13 cellular contexts compared by ENCODE assay signal in genomic region chr5:124576848-124577409, GRCh38.
DNase-seq lines count a peak whose midpoint lies in the region; ATAC-seq and TF ChIP-seq lines count a peak whose summit lies in the region.
"Had no signal": no experiment of that assay in that cellular context is flagged by ENCODE, and none has a peak within 500 bp of the region (broad histone marks: within the 10 kb centered on the region; RNA-seq: fewer than 3 reads in every experiment).

No MANE protein-coding gene starts in this region.

- 83 to 92% (median 85%) methylated on average over 4 of the region's 4 CpGs for WGBS in heart left ventricle, 4 donors

- no peaks in the 10 kb centered on the region for H3K36me3 Mint-ChIP-seq in neural crest cell (ENCODE audit: low read depth)
- no peaks in the 10 kb centered on the region for H3K36me3 Mint-ChIP-seq in activated T-helper 2 cell treated with anti-CD3 and anti-CD28 coated beads, Interferon-gamma antibody, Interleukin-2, Interleukin-4, amounts not matched to agents 10 μg/mL and 5 μg/mL and 100 μg/mL, durations not matched to agents 14 hours and 24 hours and 36 hours (ENCODE audit: low read depth)
- H3K36me3 Mint-ChIP-seq: mesothelial cell of epicardium had no signal

- peak overlapping the region; percentile 43 for H3K27ac Mint-ChIP-seq in neural crest cell (ENCODE audit: unreplicated experiment)
- no peak overlapping the region for H3K27ac Mint-ChIP-seq in activated T-helper 2 cell treated with anti-CD3 and anti-CD28 coated beads, Interferon-gamma antibody, Interleukin-2, Interleukin-4, amounts not matched to agents 10 μg/mL and 5 μg/mL and 100 μg/mL, durations not matched to agents 14 hours and 24 hours and 36 hours
- H3K27ac Mint-ChIP-seq: activated CD4-positive, alpha-beta memory T cell treated with anti-CD3 and anti-CD28 coated beads, Interleukin-2, amount 10 ng/mL, durations not matched to agents 7 days and 5 days; mesothelial cell of epicardium had no signal

- intact Hi-C loops in activated T-helper 2 cell treated with anti-CD3 and anti-CD28 coated beads, Interferon-gamma antibody, Interleukin-2, Interleukin-4, amounts not matched to agents 10 μg/mL and 5 μg/mL and 100 μg/mL, durations not matched to agents 14 hours and 24 hours and 36 hours (cut with micrococcal nuclease) = no loop called here
- intact Hi-C loops in heart left ventricle (cut with DNase I) (no loop called here), gastrocnemius medialis (cut with DNase I; ENCODE audit: low total_unique reads) (no loop called here)

- TF ChIP-seq CTCF in HEK293 (tag by site-specific recombination; IDR thresholded peaks at IDR 0.05) (no peak), neural crest cell (conservative IDR thresholded peaks at IDR 0.05) (no peak), heart left ventricle (IDR thresholded peaks at IDR 0.05) (no peak), gastrocnemius medialis (IDR thresholded peaks at IDR 0.05 in 4 of 5, conservative IDR thresholded peaks at IDR 0.05 in 1 of 5) (no peak)

- H3K27ac ChIP-seq in HEK293 (ENCODE audit: extremely low read depth, low read depth, low read length) (no peak overlapping the region), heart left ventricle (no peak overlapping the region), gastrocnemius medialis (no peak overlapping the region)

- no peak for DNase-seq in neural crest cell (ENCODE audit: low read depth, low spot score)
- DNase-seq in activated T-helper 2 cell treated with anti-CD3 and anti-CD28 coated beads, Interferon-gamma antibody, Interleukin-2, Interleukin-4, amounts not matched to agents 10 μg/mL and 5 μg/mL and 100 μg/mL, durations not matched to agents 14 hours and 24 hours and 36 hours (ENCODE audit: low spot score) = no peak
- no peak for DNase-seq in NCI-H82 treated with DMSO at 0.1 percent for 48 hours (lab: John Stamatoyannopoulos, UW; ENCODE audit: unreplicated experiment)
- DNase-seq in heart left ventricle = no peak
- DNase-seq in gastrocnemius medialis = no peak
- DNase-seq: activated CD4-positive, alpha-beta memory T cell treated with anti-CD3 and anti-CD28 coated beads, Interleukin-2, amount 10 ng/mL, durations not matched to agents 7 days and 5 days; Calu3; effector CD8-positive, alpha-beta T cell; right cardiac atrium had no signal

- H3K27me3 ChIP-seq in heart left ventricle (no peaks in the 10 kb centered on the region), gastrocnemius medialis (no peaks in the 10 kb centered on the region)

- no peaks in the 10 kb centered on the region for H3K36me3 ChIP-seq in HEK293 (ENCODE audit: control insufficient read depth in 2 of 2, insufficient read depth in 1 of 2, low read length in 2 of 2)
- H3K36me3 ChIP-seq in heart left ventricle = no peaks in the 10 kb centered on the region
- no peaks in the 10 kb centered on the region for H3K36me3 ChIP-seq in gastrocnemius medialis

- H3K9me3 ChIP-seq in HEK293 (ENCODE audit: control insufficient read depth, insufficient read depth, low read depth, low read length) = no peaks in the 10 kb centered on the region
- H3K9me3 ChIP-seq in heart left ventricle = no peaks in the 10 kb centered on the region
- no peaks in the 10 kb centered on the region for H3K9me3 ChIP-seq in gastrocnemius medialis

- H3K4me3 Mint-ChIP-seq in neural crest cell = no peak overlapping the region
- no peak overlapping the region for H3K4me3 Mint-ChIP-seq in activated T-helper 2 cell treated with anti-CD3 and anti-CD28 coated beads, Interferon-gamma antibody, Interleukin-2, Interleukin-4, amounts not matched to agents 10 μg/mL and 5 μg/mL and 100 μg/mL, durations not matched to agents 14 hours and 24 hours and 36 hours (ENCODE audit: low read depth)
- H3K4me3 Mint-ChIP-seq: activated CD4-positive, alpha-beta memory T cell treated with anti-CD3 and anti-CD28 coated beads, Interleukin-2, amount 10 ng/mL, durations not matched to agents 7 days and 5 days; mesothelial cell of epicardium had no signal

- no peak for TF ChIP-seq POLR2A in heart left ventricle (IDR thresholded peaks at IDR 0.05)
- TF ChIP-seq POLR2A in gastrocnemius medialis (IDR thresholded peaks at IDR 0.05) = no peak

- POLR2A ChIA-PET in HEK293 (lab: Yijun Ruan, JAX) = interaction anchor here (0.7 kb wide), 1 partner anchor 28 kb away, joined by 3 read pairs; no protein-coding TSS in a partner anchor

- H3K4me1 ChIP-seq in HEK293 (ENCODE audit: control insufficient read depth, insufficient read depth, low read length) (peaks cover 20% of the 10 kb centered on the region), heart left ventricle (peaks cover 0 to 12% (median 0%) of the 10 kb centered on the region in 12 donors), gastrocnemius medialis (peaks cover 0 to 4% of the 10 kb centered on the region in 2 donors)

- CTCF ChIA-PET in HEK293 (lab: Yijun Ruan, JAX) = interaction anchor here (0.6 to 0.7 kb wide), 2 partner anchors 41 to 145 kb away, joined by 3 to 6 read pairs; no protein-coding TSS in a partner anchor

- H3K9me3 Mint-ChIP-seq in neural crest cell = no peaks in the 10 kb centered on the region
- no peaks in the 10 kb centered on the region for H3K9me3 Mint-ChIP-seq in activated T-helper 2 cell treated with anti-CD3 and anti-CD28 coated beads, Interferon-gamma antibody, Interleukin-2, Interleukin-4, amounts not matched to agents 10 μg/mL and 5 μg/mL and 100 μg/mL, durations not matched to agents 14 hours and 24 hours and 36 hours
- H3K9me3 Mint-ChIP-seq: activated CD4-positive, alpha-beta memory T cell treated with anti-CD3 and anti-CD28 coated beads, Interleukin-2, amount 10 ng/mL, durations not matched to agents 7 days and 5 days; mesothelial cell of epicardium had no signal

- peaks cover 87% of the 10 kb centered on the region for H3K4me1 Mint-ChIP-seq in neural crest cell
- H3K4me1 Mint-ChIP-seq in activated T-helper 2 cell treated with anti-CD3 and anti-CD28 coated beads, Interferon-gamma antibody, Interleukin-2, Interleukin-4, amounts not matched to agents 10 μg/mL and 5 μg/mL and 100 μg/mL, durations not matched to agents 14 hours and 24 hours and 36 hours (ENCODE audit: low read depth) = no peaks in the 10 kb centered on the region
- H3K4me1 Mint-ChIP-seq: activated CD4-positive, alpha-beta memory T cell treated with anti-CD3 and anti-CD28 coated beads, Interleukin-2, amount 10 ng/mL, durations not matched to agents 7 days and 5 days had no signal

- peak; percentile 89 for ATAC-seq in GM18907 (IDR thresholded peaks at IDR 0.05; ENCODE audit: unreplicated experiment)
- ATAC-seq in HG03432 (IDR thresholded peaks at IDR 0.05; ENCODE audit: unreplicated experiment) = peak; percentile 93
- no peak for ATAC-seq in heart left ventricle
- ATAC-seq in gastrocnemius medialis = no peak
- ATAC-seq: right cardiac atrium had no signal

- no peaks in the 10 kb centered on the region for H3K27me3 Mint-ChIP-seq in neural crest cell (ENCODE audit: low read depth)
- H3K27me3 Mint-ChIP-seq in activated T-helper 2 cell treated with anti-CD3 and anti-CD28 coated beads, Interferon-gamma antibody, Interleukin-2, Interleukin-4, amounts not matched to agents 10 μg/mL and 5 μg/mL and 100 μg/mL, durations not matched to agents 14 hours and 24 hours and 36 hours (ENCODE audit: low read depth) = peaks cover 2% of the 10 kb centered on the region

- H3K4me3 ChIP-seq in HEK293 (ENCODE audit: low read depth, low read length) (no peak overlapping the region), heart left ventricle (no peak overlapping the region), gastrocnemius medialis (no peak overlapping the region)

- in situ Hi-C loops in gastrocnemius medialis (cut with MboI; ENCODE audit: low sequenced_read_pairs in 4 of 4) = no loop called here

TF ChIP-seq in HEK293, 187 proteins besides CTCF, POLR2A, EP300 and RAD21:
- TF ChIP-seq FEZF1 (tag by site-specific recombination; IDR thresholded peaks at IDR 0.05) (peak; percentile 26; the same call in 1 of the 2 replicates), GFI1B (tag by site-specific recombination; IDR thresholded peaks at IDR 0.05) (no peak), ZNF24 (tag by site-specific recombination; IDR thresholded peaks at IDR 0.05) (no peak)

Comparison
In these comparisons a context has a peak if more than half of its experiments do, and no peak if none do; other contexts are left out.
1. ATAC-seq: peak in GM18907 (single experiment) and HG03432 (single experiment); none in heart left ventricle (0 of 4) and gastrocnemius medialis (0 of 2).